Comparison of ENCODE assay signal across 1 cellular context in the genomic region with DNA sequence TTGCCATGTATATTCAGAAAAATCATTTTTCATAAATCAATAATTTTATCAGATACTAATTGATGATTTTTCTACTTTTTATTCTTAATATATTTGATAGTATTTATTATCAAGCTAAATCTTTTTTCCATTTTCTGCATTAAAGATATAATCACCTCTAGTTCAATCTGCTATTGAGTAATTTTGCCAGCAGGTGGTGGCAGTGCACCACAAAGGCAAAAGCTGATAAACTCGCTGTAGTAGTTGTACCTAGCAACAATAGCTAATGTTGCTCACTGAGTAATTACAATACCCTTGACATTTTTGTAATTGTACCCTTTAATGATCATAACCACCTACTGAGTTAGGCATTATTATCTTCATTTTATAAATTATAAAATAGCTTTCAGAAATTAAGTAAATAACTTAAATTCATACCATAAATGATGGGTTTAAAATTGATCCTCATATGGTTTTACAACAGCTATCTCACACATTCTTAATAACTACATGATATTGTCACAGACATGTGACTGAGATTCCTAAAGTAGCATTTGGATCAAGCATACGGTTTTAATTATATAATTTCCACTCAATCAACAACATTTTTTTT.
TF ChIP-seq lines count a peak whose summit lies in the region.

No MANE protein-coding gene starts in this region.

TF ChIP-seq in HepG2, 621 proteins besides CTCF, POLR2A, EP300 and RAD21 (continued from another document and continues in another):
- TF ChIP-seq MAF1 (CRISPR knock-in tag; IDR thresholded peaks at IDR 0.05; ENCODE audit: borderline replicate concordance) (no peak), FOXA3 (CRISPR knock-in tag; IDR thresholded peaks at IDR 0.05) (peak; percentile 41), DR1 (CRISPR knock-in tag; IDR thresholded peaks at IDR 0.05) (no peak), ZNF335 (CRISPR knock-in tag; IDR thresholded peaks at IDR 0.05) (no peak), ATF7-NPFF (CRISPR knock-in tag; IDR thresholded peaks at IDR 0.05; ENCODE audit: low read depth) (no peak), ARID2 (CRISPR knock-in tag; IDR thresholded peaks at IDR 0.05; ENCODE audit: borderline replicate concordance) (no peak), KDM4B (CRISPR knock-in tag; IDR thresholded peaks at IDR 0.05) (no peak), POLR2AphosphoS2 (IDR thresholded peaks at IDR 0.05; ENCODE audit: low read depth, low read length) (no peak), ZNF660 (CRISPR knock-in tag; IDR thresholded peaks at IDR 0.05; ENCODE audit: borderline replicate concordance, low read depth) (no peak), ZSCAN22 (CRISPR knock-in tag; IDR thresholded peaks at IDR 0.05) (no peak), SRSF1 (optimal IDR thresholded peaks at IDR 0.05; ENCODE audit: low read depth, low read length) (no peak), SRSF9 (IDR thresholded peaks at IDR 0.05; ENCODE audit: borderline replicate concordance, insufficient read depth, low read depth, low read length, poor library complexity, severe bottlenecking) (no peak), ZNF891 (CRISPR knock-in tag; IDR thresholded peaks at IDR 0.05) (no peak), REL (CRISPR knock-in tag; conservative IDR thresholded peaks at IDR 0.05) (no peak), RXRA (CRISPR knock-in tag; IDR thresholded peaks at IDR 0.05) (no peak), ZFY (CRISPR knock-in tag; IDR thresholded peaks at IDR 0.05) (no peak), THYN1 (CRISPR knock-in tag; IDR thresholded peaks at IDR 0.05; ENCODE audit: borderline replicate concordance, low read depth) (no peak), ETV6 (CRISPR knock-in tag; conservative IDR thresholded peaks at IDR 0.05) (no peak), ZNF773 (CRISPR knock-in tag; IDR thresholded peaks at IDR 0.05; ENCODE audit: borderline replicate concordance) (no peak), SMC3 (IDR thresholded peaks at IDR 0.05; ENCODE audit: low read length) (peak; percentile 99), BHLHE40 (IDR thresholded peaks at IDR 0.05; ENCODE audit: low read length) (peak; percentile 10; the same call in 1 of the 2 replicates), CENPT (CRISPR knock-in tag; IDR thresholded peaks at IDR 0.05; ENCODE audit: low read depth) (no peak), ZNF761 (CRISPR knock-in tag; conservative IDR thresholded peaks at IDR 0.05) (no peak), ZNF468 (CRISPR knock-in tag; IDR thresholded peaks at IDR 0.05) (no peak), RARA (CRISPR knock-in tag; IDR thresholded peaks at IDR 0.05) (no peak), NONO (IDR thresholded peaks at IDR 0.05) (no peak), NONO (CRISPR knock-in tag; conservative IDR thresholded peaks at IDR 0.05) (no peak), NFKBIZ (CRISPR knock-in tag; IDR thresholded peaks at IDR 0.05) (no peak), SKI (IDR thresholded peaks at IDR 0.05; ENCODE audit: partially characterized antibody) (no peak), ELF4 (CRISPR knock-in tag; IDR thresholded peaks at IDR 0.05; ENCODE audit: borderline replicate concordance) (no peak), KLF9 (CRISPR knock-in tag; IDR thresholded peaks at IDR 0.05; ENCODE audit: low read depth) (no peak), CREB1 (IDR thresholded peaks at IDR 0.05) (no peak), CREB1 (CRISPR knock-in tag; IDR thresholded peaks at IDR 0.05) (no peak), STAG1 (CRISPR knock-in tag; IDR thresholded peaks at IDR 0.05) (peak; percentile 92), ZBTB3 (CRISPR knock-in tag; IDR thresholded peaks at IDR 0.05; ENCODE audit: borderline replicate concordance, low read depth) (no peak)
- TF ChIP-seq, protein P1, sequence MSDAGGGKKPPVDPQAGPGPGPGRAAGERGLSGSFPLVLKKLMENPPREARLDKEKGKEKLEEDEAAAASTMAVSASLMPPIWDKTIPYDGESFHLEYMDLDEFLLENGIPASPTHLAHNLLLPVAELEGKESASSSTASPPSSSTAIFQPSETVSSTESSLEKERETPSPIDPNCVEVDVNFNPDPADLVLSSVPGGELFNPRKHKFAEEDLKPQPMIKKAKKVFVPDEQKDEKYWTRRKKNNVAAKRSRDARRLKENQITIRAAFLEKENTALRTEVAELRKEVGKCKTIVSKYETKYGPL (CRISPR knock-in tag; IDR thresholded peaks at IDR 0.05) = no peak
- TF ChIP-seq, protein P2, sequence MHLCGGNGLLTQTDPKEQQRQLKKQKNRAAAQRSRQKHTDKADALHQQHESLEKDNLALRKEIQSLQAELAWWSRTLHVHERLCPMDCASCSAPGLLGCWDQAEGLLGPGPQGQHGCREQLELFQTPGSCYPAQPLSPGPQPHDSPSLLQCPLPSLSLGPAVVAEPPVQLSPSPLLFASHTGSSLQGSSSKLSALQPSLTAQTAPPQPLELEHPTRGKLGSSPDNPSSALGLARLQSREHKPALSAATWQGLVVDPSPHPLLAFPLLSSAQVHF (CRISPR knock-in tag; IDR thresholded peaks at IDR 0.05) = no peak
- TF ChIP-seq, protein P3, sequence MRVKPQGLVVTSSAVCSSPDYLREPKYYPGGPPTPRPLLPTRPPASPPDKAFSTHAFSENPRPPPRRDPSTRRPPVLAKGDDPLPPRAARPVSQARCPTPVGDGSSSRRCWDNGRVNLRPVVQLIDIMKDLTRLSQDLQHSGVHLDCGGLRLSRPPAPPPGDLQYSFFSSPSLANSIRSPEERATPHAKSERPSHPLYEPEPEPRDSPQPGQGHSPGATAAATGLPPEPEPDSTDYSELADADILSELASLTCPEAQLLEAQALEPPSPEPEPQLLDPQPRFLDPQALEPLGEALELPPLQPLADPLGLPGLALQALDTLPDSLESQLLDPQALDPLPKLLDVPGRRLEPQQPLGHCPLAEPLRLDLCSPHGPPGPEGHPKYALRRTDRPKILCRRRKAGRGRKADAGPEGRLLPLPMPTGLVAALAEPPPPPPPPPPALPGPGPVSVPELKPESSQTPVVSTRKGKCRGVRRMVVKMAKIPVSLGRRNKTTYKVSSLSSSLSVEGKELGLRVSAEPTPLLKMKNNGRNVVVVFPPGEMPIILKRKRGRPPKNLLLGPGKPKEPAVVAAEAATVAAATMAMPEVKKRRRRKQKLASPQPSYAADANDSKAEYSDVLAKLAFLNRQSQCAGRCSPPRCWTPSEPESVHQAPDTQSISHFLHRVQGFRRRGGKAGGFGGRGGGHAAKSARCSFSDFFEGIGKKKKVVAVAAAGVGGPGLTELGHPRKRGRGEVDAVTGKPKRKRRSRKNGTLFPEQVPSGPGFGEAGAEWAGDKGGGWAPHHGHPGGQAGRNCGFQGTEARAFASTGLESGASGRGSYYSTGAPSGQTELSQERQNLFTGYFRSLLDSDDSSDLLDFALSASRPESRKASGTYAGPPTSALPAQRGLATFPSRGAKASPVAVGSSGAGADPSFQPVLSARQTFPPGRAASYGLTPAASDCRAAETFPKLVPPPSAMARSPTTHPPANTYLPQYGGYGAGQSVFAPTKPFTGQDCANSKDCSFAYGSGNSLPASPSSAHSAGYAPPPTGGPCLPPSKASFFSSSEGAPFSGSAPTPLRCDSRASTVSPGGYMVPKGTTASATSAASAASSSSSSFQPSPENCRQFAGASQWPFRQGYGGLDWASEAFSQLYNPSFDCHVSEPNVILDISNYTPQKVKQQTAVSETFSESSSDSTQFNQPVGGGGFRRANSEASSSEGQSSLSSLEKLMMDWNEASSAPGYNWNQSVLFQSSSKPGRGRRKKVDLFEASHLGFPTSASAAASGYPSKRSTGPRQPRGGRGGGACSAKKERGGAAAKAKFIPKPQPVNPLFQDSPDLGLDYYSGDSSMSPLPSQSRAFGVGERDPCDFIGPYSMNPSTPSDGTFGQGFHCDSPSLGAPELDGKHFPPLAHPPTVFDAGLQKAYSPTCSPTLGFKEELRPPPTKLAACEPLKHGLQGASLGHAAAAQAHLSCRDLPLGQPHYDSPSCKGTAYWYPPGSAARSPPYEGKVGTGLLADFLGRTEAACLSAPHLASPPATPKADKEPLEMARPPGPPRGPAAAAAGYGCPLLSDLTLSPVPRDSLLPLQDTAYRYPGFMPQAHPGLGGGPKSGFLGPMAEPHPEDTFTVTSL (CRISPR knock-in tag; IDR thresholded peaks at IDR 0.05; ENCODE audit: borderline replicate concordance) = no peak
- TF ChIP-seq, protein P4, sequence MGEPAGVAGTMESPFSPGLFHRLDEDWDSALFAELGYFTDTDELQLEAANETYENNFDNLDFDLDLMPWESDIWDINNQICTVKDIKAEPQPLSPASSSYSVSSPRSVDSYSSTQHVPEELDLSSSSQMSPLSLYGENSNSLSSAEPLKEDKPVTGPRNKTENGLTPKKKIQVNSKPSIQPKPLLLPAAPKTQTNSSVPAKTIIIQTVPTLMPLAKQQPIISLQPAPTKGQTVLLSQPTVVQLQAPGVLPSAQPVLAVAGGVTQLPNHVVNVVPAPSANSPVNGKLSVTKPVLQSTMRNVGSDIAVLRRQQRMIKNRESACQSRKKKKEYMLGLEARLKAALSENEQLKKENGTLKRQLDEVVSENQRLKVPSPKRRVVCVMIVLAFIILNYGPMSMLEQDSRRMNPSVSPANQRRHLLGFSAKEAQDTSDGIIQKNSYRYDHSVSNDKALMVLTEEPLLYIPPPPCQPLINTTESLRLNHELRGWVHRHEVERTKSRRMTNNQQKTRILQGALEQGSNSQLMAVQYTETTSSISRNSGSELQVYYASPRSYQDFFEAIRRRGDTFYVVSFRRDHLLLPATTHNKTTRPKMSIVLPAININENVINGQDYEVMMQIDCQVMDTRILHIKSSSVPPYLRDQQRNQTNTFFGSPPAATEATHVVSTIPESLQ (CRISPR knock-in tag; conservative IDR thresholded peaks at IDR 0.05) = no peak
- TF ChIP-seq, protein P5, sequence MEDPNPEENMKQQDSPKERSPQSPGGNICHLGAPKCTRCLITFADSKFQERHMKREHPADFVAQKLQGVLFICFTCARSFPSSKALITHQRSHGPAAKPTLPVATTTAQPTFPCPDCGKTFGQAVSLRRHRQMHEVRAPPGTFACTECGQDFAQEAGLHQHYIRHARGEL (CRISPR knock-in tag; IDR thresholded peaks at IDR 0.05) = no peak
- TF ChIP-seq, protein P6, sequence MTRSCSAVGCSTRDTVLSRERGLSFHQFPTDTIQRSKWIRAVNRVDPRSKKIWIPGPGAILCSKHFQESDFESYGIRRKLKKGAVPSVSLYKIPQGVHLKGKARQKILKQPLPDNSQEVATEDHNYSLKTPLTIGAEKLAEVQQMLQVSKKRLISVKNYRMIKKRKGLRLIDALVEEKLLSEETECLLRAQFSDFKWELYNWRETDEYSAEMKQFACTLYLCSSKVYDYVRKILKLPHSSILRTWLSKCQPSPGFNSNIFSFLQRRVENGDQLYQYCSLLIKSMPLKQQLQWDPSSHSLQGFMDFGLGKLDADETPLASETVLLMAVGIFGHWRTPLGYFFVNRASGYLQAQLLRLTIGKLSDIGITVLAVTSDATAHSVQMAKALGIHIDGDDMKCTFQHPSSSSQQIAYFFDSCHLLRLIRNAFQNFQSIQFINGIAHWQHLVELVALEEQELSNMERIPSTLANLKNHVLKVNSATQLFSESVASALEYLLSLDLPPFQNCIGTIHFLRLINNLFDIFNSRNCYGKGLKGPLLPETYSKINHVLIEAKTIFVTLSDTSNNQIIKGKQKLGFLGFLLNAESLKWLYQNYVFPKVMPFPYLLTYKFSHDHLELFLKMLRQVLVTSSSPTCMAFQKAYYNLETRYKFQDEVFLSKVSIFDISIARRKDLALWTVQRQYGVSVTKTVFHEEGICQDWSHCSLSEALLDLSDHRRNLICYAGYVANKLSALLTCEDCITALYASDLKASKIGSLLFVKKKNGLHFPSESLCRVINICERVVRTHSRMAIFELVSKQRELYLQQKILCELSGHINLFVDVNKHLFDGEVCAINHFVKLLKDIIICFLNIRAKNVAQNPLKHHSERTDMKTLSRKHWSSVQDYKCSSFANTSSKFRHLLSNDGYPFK (CRISPR knock-in tag; IDR thresholded peaks at IDR 0.05; ENCODE audit: borderline replicate concordance) = no peak
- TF ChIP-seq, protein P7, sequence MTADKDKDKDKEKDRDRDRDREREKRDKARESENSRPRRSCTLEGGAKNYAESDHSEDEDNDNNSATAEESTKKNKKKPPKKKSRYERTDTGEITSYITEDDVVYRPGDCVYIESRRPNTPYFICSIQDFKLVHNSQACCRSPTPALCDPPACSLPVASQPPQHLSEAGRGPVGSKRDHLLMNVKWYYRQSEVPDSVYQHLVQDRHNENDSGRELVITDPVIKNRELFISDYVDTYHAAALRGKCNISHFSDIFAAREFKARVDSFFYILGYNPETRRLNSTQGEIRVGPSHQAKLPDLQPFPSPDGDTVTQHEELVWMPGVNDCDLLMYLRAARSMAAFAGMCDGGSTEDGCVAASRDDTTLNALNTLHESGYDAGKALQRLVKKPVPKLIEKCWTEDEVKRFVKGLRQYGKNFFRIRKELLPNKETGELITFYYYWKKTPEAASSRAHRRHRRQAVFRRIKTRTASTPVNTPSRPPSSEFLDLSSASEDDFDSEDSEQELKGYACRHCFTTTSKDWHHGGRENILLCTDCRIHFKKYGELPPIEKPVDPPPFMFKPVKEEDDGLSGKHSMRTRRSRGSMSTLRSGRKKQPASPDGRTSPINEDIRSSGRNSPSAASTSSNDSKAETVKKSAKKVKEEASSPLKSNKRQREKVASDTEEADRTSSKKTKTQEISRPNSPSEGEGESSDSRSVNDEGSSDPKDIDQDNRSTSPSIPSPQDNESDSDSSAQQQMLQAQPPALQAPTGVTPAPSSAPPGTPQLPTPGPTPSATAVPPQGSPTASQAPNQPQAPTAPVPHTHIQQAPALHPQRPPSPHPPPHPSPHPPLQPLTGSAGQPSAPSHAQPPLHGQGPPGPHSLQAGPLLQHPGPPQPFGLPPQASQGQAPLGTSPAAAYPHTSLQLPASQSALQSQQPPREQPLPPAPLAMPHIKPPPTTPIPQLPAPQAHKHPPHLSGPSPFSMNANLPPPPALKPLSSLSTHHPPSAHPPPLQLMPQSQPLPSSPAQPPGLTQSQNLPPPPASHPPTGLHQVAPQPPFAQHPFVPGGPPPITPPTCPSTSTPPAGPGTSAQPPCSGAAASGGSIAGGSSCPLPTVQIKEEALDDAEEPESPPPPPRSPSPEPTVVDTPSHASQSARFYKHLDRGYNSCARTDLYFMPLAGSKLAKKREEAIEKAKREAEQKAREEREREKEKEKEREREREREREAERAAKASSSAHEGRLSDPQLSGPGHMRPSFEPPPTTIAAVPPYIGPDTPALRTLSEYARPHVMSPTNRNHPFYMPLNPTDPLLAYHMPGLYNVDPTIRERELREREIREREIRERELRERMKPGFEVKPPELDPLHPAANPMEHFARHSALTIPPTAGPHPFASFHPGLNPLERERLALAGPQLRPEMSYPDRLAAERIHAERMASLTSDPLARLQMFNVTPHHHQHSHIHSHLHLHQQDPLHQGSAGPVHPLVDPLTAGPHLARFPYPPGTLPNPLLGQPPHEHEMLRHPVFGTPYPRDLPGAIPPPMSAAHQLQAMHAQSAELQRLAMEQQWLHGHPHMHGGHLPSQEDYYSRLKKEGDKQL (CRISPR knock-in tag; IDR thresholded peaks at IDR 0.05; ENCODE audit: low read depth) = no peak
- TF ChIP-seq, protein P8, sequence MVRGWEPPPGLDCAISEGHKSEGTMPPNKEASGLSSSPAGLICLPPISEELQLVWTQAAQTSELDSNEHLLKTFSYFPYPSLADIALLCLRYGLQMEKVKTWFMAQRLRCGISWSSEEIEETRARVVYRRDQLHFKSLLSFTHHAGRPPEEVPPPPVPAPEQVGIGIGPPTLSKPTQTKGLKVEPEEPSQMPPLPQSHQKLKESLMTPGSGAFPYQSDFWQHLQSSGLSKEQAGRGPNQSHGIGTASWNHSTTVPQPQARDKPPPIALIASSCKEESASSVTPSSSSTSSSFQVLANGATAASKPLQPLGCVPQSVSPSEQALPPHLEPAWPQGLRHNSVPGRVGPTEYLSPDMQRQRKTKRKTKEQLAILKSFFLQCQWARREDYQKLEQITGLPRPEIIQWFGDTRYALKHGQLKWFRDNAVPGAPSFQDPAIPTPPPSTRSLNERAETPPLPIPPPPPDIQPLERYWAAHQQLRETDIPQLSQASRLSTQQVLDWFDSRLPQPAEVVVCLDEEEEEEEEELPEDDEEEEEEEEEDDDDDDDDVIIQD (CRISPR knock-in tag; IDR thresholded peaks at IDR 0.05; ENCODE audit: low read depth) = peak; percentile 20; the same call in 1 of the 2 replicates
- TF ChIP-seq, protein P9, sequence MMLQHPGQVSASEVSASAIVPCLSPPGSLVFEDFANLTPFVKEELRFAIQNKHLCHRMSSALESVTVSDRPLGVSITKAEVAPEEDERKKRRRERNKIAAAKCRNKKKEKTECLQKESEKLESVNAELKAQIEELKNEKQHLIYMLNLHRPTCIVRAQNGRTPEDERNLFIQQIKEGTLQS (CRISPR knock-in tag; IDR thresholded peaks at IDR 0.05) = no peak
